19 cellular contexts compared by ENCODE assay signal in the genomic region with DNA sequence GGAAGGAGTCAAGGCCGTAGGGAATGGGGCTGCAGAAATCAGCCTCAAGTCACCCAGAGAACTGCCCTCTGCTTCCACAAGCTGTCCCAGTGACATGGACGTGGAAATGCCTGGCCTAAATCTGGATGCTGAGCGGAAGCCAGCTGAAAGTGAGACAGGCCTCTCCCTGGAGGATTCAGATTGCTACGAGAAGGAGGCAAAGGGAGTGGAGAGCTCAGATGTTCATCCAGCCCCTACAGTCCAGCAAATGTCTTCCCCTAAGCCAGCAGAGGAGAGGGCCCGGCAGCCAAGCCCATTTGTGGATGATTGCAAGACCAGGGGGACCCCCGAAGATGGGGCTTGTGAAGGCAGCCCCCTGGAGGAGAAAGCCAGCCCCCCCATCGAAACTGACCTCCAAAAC. TPM values are rescaled to one million over a fixed set of nuclear protein-coding genes. Genes with fewer than 3 reads are reported as not detected.
DNase-seq lines count a peak whose midpoint lies in the region; ATAC-seq and TF ChIP-seq lines count a peak whose summit lies in the region.
"Had no signal": no experiment of that assay in that cellular context is flagged by ENCODE, and none has a peak within 500 bp of the region (broad histone marks: within the 10 kb centered on the region; RNA-seq: fewer than 3 reads in every experiment).

No MANE protein-coding gene starts in this region.

- no peaks in the 10 kb centered on the region for H3K9me3 Mint-ChIP-seq in activated T-helper 1 cell treated with anti-CD3 and anti-CD28 coated beads, Interleukin-12 subunit alpha, Interleukin-12 subunit beta, Interleukin-2, Interleukin-4 antibody, amounts not matched to agents 30 ng/mL and 10 ng/mL and 1 ng/mL, durations not matched to agents 14 hours and 24 hours and 36 hours
- H3K9me3 Mint-ChIP-seq: CD8-positive, alpha-beta memory T cell; immature natural killer cell had no signal

- H2AFZ ChIP-seq in MM.1S (ENCODE audit: low read length), result no peak overlapping the region

- H3K27me3 ChIP-seq in rectal smooth muscle tissue (ENCODE audit: control insufficient read depth, insufficient read depth, low read length) (no peaks in the 10 kb centered on the region), MM.1S (replicated peaks; ENCODE audit: insufficient read depth, low read length) (no peaks in the 10 kb centered on the region)

- peak; percentile 72 for DNase-seq in Right ventricle myocardium inferior (ENCODE audit: missing footprints)
- DNase-seq in cardiac septum (ENCODE audit: low spot score), result no peak
- DNase-seq in left ventricle myocardium superior, result peak; percentile 60
- no peak for DNase-seq in MM.1S
- no peak for DNase-seq in NCI-H524 treated with DMSO at 0.1 percent for 48 hours (lab: John Stamatoyannopoulos, UW)
- no peak for DNase-seq in activated T-cell treated with anti-CD3 and anti-CD28 coated beads for 4 hours
- no peak for DNase-seq in activated T-helper 1 cell treated with anti-CD3 and anti-CD28 coated beads, Interleukin-12 subunit alpha, Interleukin-12 subunit beta, Interleukin-2, Interleukin-4 antibody, amounts not matched to agents 30 ng/mL and 10 ng/mL and 1 ng/mL, durations not matched to agents 14 hours and 24 hours and 36 hours (ENCODE audit: low spot score)
- DNase-seq: activated CD4-positive, CD25-positive, alpha-beta regulatory T cell treated with anti-CD3 and anti-CD28 coated beads, Interleukin-2, amount 50 U/mL, for 72 hours; activated CD8-positive, alpha-beta memory T cell treated with anti-CD3 and anti-CD28 coated beads, Interleukin-2, amount 50 U/mL, for 4 hours; CD8-positive, alpha-beta memory T cell; GDM1; GOT3; immature natural killer cell; NCI-H1436; NCI-H510A; stimulated activated CD4-positive, alpha-beta T cell treated with anti-CD3 and anti-CD28 coated beads, Interleukin-4, amount 100 ng/mL, for 1 hour had no signal

- H3K36me3 ChIP-seq in rectal smooth muscle tissue (ENCODE audit: control insufficient read depth, insufficient read depth, low read length) (no peaks in the 10 kb centered on the region), MM.1S (replicated peaks; ENCODE audit: insufficient read depth, low read length) (no peaks in the 10 kb centered on the region)

- peaks cover 8% of the 10 kb centered on the region for H3K27me3 Mint-ChIP-seq in activated T-helper 1 cell treated with anti-CD3 and anti-CD28 coated beads, Interleukin-12 subunit alpha, Interleukin-12 subunit beta, Interleukin-2, Interleukin-4 antibody, amounts not matched to agents 30 ng/mL and 10 ng/mL and 1 ng/mL, durations not matched to agents 14 hours and 24 hours and 36 hours (ENCODE audit: insufficient read depth)
- H3K27me3 Mint-ChIP-seq: CD8-positive, alpha-beta memory T cell had no signal

- intact Hi-C loops in Right ventricle myocardium inferior (cut with DNase I), result no loop called here
- intact Hi-C loops in cardiac septum (cut with DNase I), result loop anchor here (5.0 kb wide), 1 partner anchor 51 kb away; a partner anchor contains a TSS
- intact Hi-C loops in left ventricle myocardium superior (cut with micrococcal nuclease), result no loop called here
- intact Hi-C loops in activated T-helper 1 cell treated with anti-CD3 and anti-CD28 coated beads, Interleukin-12 subunit alpha, Interleukin-12 subunit beta, Interleukin-2, Interleukin-4 antibody, amounts not matched to agents 30 ng/mL and 10 ng/mL and 1 ng/mL, durations not matched to agents 14 hours and 24 hours and 36 hours (cut with micrococcal nuclease), result no loop called here

- TF ChIP-seq CTCF in MM.1S (IDR thresholded peaks at IDR 0.05; ENCODE audit: low read length), result no peak

- no peaks in the 10 kb centered on the region for H3K9me2 ChIP-seq in MM.1S (replicated peaks; ENCODE audit: insufficient read depth, low read length)

- H3K4me3 ChIP-seq in rectal smooth muscle tissue (ENCODE audit: low read length) (peak overlapping the region; percentile 16), MM.1S (ENCODE audit: low read length) (no peak overlapping the region)
- H3K4me3 ChIP-seq: A549 had no signal

- H3K27ac Mint-ChIP-seq in activated T-helper 1 cell treated with anti-CD3 and anti-CD28 coated beads, Interleukin-12 subunit alpha, Interleukin-12 subunit beta, Interleukin-2, Interleukin-4 antibody, amounts not matched to agents 30 ng/mL and 10 ng/mL and 1 ng/mL, durations not matched to agents 14 hours and 24 hours and 36 hours, result no peak overlapping the region

- H4K20me1 ChIP-seq in MM.1S (ENCODE audit: insufficient read depth, low read length), result no peaks in the 10 kb centered on the region

- H3K27ac ChIP-seq in rectal smooth muscle tissue (ENCODE audit: low read depth, low read length) (peak overlapping the region; percentile 81), MM.1S (ENCODE audit: low read length) (no peak overlapping the region)
- H3K27ac ChIP-seq: A549 had no signal

- H3F3A ChIP-seq in MM.1S (ENCODE audit: insufficient read depth, low read length), result no peaks in the 10 kb centered on the region

- H3K79me2 ChIP-seq in MM.1S (ENCODE audit: low read length), result no peaks in the 10 kb centered on the region

- H3K9me3 ChIP-seq in MM.1S (replicated peaks; ENCODE audit: insufficient read depth, low read length), result no peaks in the 10 kb centered on the region
- H3K9me3 ChIP-seq: A549 had no signal

- no peak overlapping the region for H3K4me3 Mint-ChIP-seq in activated T-helper 1 cell treated with anti-CD3 and anti-CD28 coated beads, Interleukin-12 subunit alpha, Interleukin-12 subunit beta, Interleukin-2, Interleukin-4 antibody, amounts not matched to agents 30 ng/mL and 10 ng/mL and 1 ng/mL, durations not matched to agents 14 hours and 24 hours and 36 hours
- H3K4me3 Mint-ChIP-seq: CD8-positive, alpha-beta memory T cell; immature natural killer cell had no signal

- H3K4me1 Mint-ChIP-seq in activated T-helper 1 cell treated with anti-CD3 and anti-CD28 coated beads, Interleukin-12 subunit alpha, Interleukin-12 subunit beta, Interleukin-2, Interleukin-4 antibody, amounts not matched to agents 30 ng/mL and 10 ng/mL and 1 ng/mL, durations not matched to agents 14 hours and 24 hours and 36 hours (ENCODE audit: low read depth), result peaks cover 20% of the 10 kb centered on the region

- no peak overlapping the region for H3K4me2 ChIP-seq in MM.1S (ENCODE audit: low read depth, low read length)
- H3K4me2 ChIP-seq: A549 had no signal

- H3K9ac ChIP-seq in rectal smooth muscle tissue (ENCODE audit: low read length) (no peak overlapping the region), MM.1S (ENCODE audit: low read length) (no peak overlapping the region)

- H3K36me3 Mint-ChIP-seq in activated T-helper 1 cell treated with anti-CD3 and anti-CD28 coated beads, Interleukin-12 subunit alpha, Interleukin-12 subunit beta, Interleukin-2, Interleukin-4 antibody, amounts not matched to agents 30 ng/mL and 10 ng/mL and 1 ng/mL, durations not matched to agents 14 hours and 24 hours and 36 hours (ENCODE audit: low read depth), result no peaks in the 10 kb centered on the region
- H3K36me3 Mint-ChIP-seq: CD8-positive, alpha-beta memory T cell; immature natural killer cell had no signal

- peak; percentile 75 for ATAC-seq in Right ventricle myocardium inferior
- peak; percentile 60 for ATAC-seq in left ventricle myocardium superior
- ATAC-seq: A549, Panc1 had no signal

- H3K4me1 ChIP-seq in rectal smooth muscle tissue (ENCODE audit: control insufficient read depth, insufficient read depth, low read length) (peaks cover 64% of the 10 kb centered on the region), MM.1S (ENCODE audit: low read length) (peaks cover 6% of the 10 kb centered on the region; the same call in 1 of the 2 replicates)
- H3K4me1 ChIP-seq: A549 had no signal

RNA-seq across cellular contexts. Expression of a gene that starts 50.2 kb away (rescaled TPM):
- total RNA-seq in Right ventricle myocardium inferior (71.6 TPM), cardiac septum (42.0 TPM), left ventricle myocardium superior (82.4 TPM)
- total RNA-seq in activated T-helper 1 cell treated with anti-CD3 and anti-CD28 coated beads, Interleukin-12 subunit alpha, Interleukin-12 subunit beta, Interleukin-2, Interleukin-4 antibody, amounts not matched to agents 30 ng/mL and 10 ng/mL and 1 ng/mL, durations not matched to agents 14 hours and 24 hours and 36 hours, result 46.1 and 51.8 TPM in 2 replicates

Comparison
In these comparisons a context has a peak if more than half of its experiments do, and no peak if none do; other contexts are left out.
1. DNase-seq: peak in Right ventricle myocardium inferior (single experiment) and left ventricle myocardium superior (single experiment); none in cardiac septum (single experiment), MM.1S (single experiment), NCI-H524 treated with DMSO at 0.1 percent for 48 hours (single experiment), activated T-cell treated with anti-CD3 and anti-CD28 coated beads for 4 hours (single experiment) and activated T-helper 1 cell treated with anti-CD3 and anti-CD28 coated beads, Interleukin-12 subunit alpha, Interleukin-12 subunit beta, Interleukin-2, Interleukin-4 antibody, amounts not matched to agents 30 ng/mL and 10 ng/mL and 1 ng/mL, durations not matched to agents 14 hours and 24 hours and 36 hours (single experiment).